Comparison of ENCODE assay signal across 8 cellular contexts in genomic region chr19:12665646-12666304, GRCh38. TPM values are rescaled to one million over a fixed set of nuclear protein-coding genes. Genes with fewer than 3 reads are reported as not detected.
A peak's percentile ranks its signal among the peaks of the same experiment; 100 is the strongest.
DNase-seq lines count a peak whose midpoint lies in the region; ATAC-seq, FAIRE-seq and TF ChIP-seq lines count a peak whose summit lies in the region.

No MANE protein-coding gene starts in this region.

- WGBS in pancreas, 2 donors = 36 to 50% methylated on average over 12 of the region's 12 CpGs

- H3K27ac Mint-ChIP-seq in endothelial cell (ENCODE audit: unreplicated experiment) = peak overlapping the region; percentile 77

- H3K27me3 Mint-ChIP-seq in endothelial cell (ENCODE audit: unreplicated experiment) = peaks cover 21% of the 10 kb centered on the region

- peak overlapping the region; percentile 95 for H3K4me3 ChIP-seq in GM12864 (ENCODE audit: low read depth, low read length)
- peak overlapping the region; percentile 61 to 92 (median 88) for H3K4me3 ChIP-seq in Peyer's patch
- peak overlapping the region; percentile 75 to 84 (median 82) for H3K4me3 ChIP-seq in pancreas

- peaks cover 29% of the 10 kb centered on the region for H3K4me1 Mint-ChIP-seq in endothelial cell (ENCODE audit: unreplicated experiment)

- ATAC-seq in pancreas (no peak), GM21360 (IDR thresholded peaks at IDR 0.05; ENCODE audit: unreplicated experiment) (no peak)

- peaks cover 17% of the 10 kb centered on the region for H3K36me3 Mint-ChIP-seq in endothelial cell (ENCODE audit: low read depth, unreplicated experiment)

- no peak for TF ChIP-seq POLR2A in Peyer's patch (IDR thresholded peaks at IDR 0.05)

- H3K9me3 Mint-ChIP-seq in endothelial cell (ENCODE audit: unreplicated experiment) = no peaks in the 10 kb centered on the region

- H3K4me1 ChIP-seq in Peyer's patch = peaks cover 0 to 39% (median 24%) of the 10 kb centered on the region in 4 donors
- peaks cover 4 to 26% (median 7%) of the 10 kb centered on the region in 3 donors for H3K4me1 ChIP-seq in pancreas

- peak overlapping the region; percentile 96 for H3K4me3 Mint-ChIP-seq in endothelial cell (ENCODE audit: unreplicated experiment)

- DNase-seq in GM12864 (ENCODE audit: low read depth) (no peak), Peyer's patch (peak in 1 of 3 donors; percentile 59), endothelial cell (ENCODE audit: low spot score) (no peak), pancreas (no peak), NCI-H82 (lab: John Stamatoyannopoulos, UW) (no peak), kidney glomerular epithelial cell (lab: John Stamatoyannopoulos, UW) (no peak)
- no peak for DNase-seq in activated CD4-positive, CD25-positive, alpha-beta regulatory T cell (lab: John Stamatoyannopoulos, UW)

- no peaks in the 10 kb centered on the region for H3K9me3 ChIP-seq in Peyer's patch
- H3K9me3 ChIP-seq in pancreas = no peaks in the 10 kb centered on the region

- intact Hi-C loops in pancreas (cut with DNase I) = no loop called here

- no peak for TF ChIP-seq CTCF in GM12864 (IDR thresholded peaks at IDR 0.05; ENCODE audit: low read depth, low read length, missing control alignments)
- no peak for TF ChIP-seq CTCF in Peyer's patch (IDR thresholded peaks at IDR 0.05)
- TF ChIP-seq CTCF in endothelial cell (IDR thresholded peaks at IDR 0.05; ENCODE audit: unreplicated experiment) = no peak
- no peak for TF ChIP-seq CTCF in pancreas (IDR thresholded peaks at IDR 0.05)

- peaks cover 0 to 43% (median 0%) of the 10 kb centered on the region in 3 donors for H3K36me3 ChIP-seq in Peyer's patch
- H3K36me3 ChIP-seq in pancreas = peaks cover 0 to 10% (median 0%) of the 10 kb centered on the region in 3 donors

- H3K27me3 ChIP-seq in Peyer's patch = no peaks in the 10 kb centered on the region
- no peaks in the 10 kb centered on the region for H3K27me3 ChIP-seq in pancreas

- peak overlapping the region; percentile 72 to 96 (median 74) for H3K27ac ChIP-seq in Peyer's patch
- peak overlapping the region in 1 of 4 donors; percentile 63 for H3K27ac ChIP-seq in pancreas

- no peak for FAIRE-seq in pancreas (lab: Jason Lieb, UNC)

RNA-seq across cellular contexts. Expression of gene MAN2B1, which starts 0.8 kb away (rescaled TPM):
- 10 to 100 TPM; 51.9 to 84.2 (median 68.0) TPM for total RNA-seq in Peyer's patch
- total RNA-seq in endothelial cell (ENCODE audit: unreplicated experiment) = 98.4 TPM
- total RNA-seq in pancreas = 10 to 100 TPM; 33.2 to 92.8 (median 59.2) TPM
- polyA plus RNA-seq in pancreas = 10 to 100 TPM; 30.2 to 48.2 TPM

RNA-seq across cellular contexts. Expression of gene WDR83, which starts 0.8 kb away (rescaled TPM):
- total RNA-seq in Peyer's patch = 10 to 100 TPM in 2 of 4 donors, 1 to 10 TPM in 2; 2.8 to 14.0 (median 9.5) TPM
- total RNA-seq in endothelial cell (ENCODE audit: unreplicated experiment) = 13.2 TPM
- total RNA-seq in pancreas = 1 to 10 TPM; 3.5 to 8.8 (median 5.7) TPM
- 10 to 100 TPM; 25.6 to 28.1 TPM for polyA plus RNA-seq in pancreas

RNA-seq across cellular contexts. Expression of gene DHPS, which starts 15.9 kb away (rescaled TPM):
- total RNA-seq in Peyer's patch = 100 to 1,000 TPM in 3 of 4 donors, 10 to 100 TPM in 1; 76.4 to 215 (median 150) TPM
- total RNA-seq in endothelial cell (ENCODE audit: unreplicated experiment) = 55.3 TPM
- 10 to 100 TPM; 36.0 to 53.2 (median 47.7) TPM for total RNA-seq in pancreas
- 10 to 100 TPM; 78.8 to 85.7 TPM for polyA plus RNA-seq in pancreas

RNA-seq across cellular contexts. Expression of gene GNG14, which starts 22.0 kb away (rescaled TPM):
- total RNA-seq in Peyer's patch (not detected), endothelial cell (ENCODE audit: unreplicated experiment) (not detected), pancreas (not detected)
- not detected for polyA plus RNA-seq in pancreas

RNA-seq across cellular contexts. Expression of gene FBXW9, which starts 30.7 kb away (rescaled TPM):
- total RNA-seq in Peyer's patch (1 to 10 TPM in 3 of 4 donors, not detected in 1; 6.3 to 9.9 (median 7.0) TPM), endothelial cell (ENCODE audit: unreplicated experiment) (8.0 TPM), pancreas (1 to 10 TPM; 3.1 to 5.0 (median 4.2) TPM)
- 1 to 10 TPM; 5.6 to 8.5 TPM for polyA plus RNA-seq in pancreas
